Comparison of ENCODE assay signal across 14 cellular contexts in genomic region chr5:109805472-109805871, GRCh38.
DNase-seq lines count a peak whose midpoint lies in the region; ATAC-seq, FAIRE-seq and TF ChIP-seq lines count a peak whose summit lies in the region.
"Had no signal": no experiment of that assay in that cellular context is flagged by ENCODE, and none has a peak within 500 bp of the region (broad histone marks: within the 10 kb centered on the region; RNA-seq: fewer than 3 reads in every experiment).

No MANE protein-coding gene starts in this region.

- H3K27ac ChIP-seq in brain microvascular endothelial cell = peak overlapping the region; percentile 42
- H3K27ac ChIP-seq in mesenchymal stem cell (ENCODE audit: low read length, poor library complexity, severe bottlenecking) = peak overlapping the region; percentile 95
- H3K27ac ChIP-seq in smooth muscle cell (ENCODE audit: low read depth) = no peak overlapping the region
- H3K27ac ChIP-seq in GM23248 = no peak overlapping the region
- H3K27ac ChIP-seq: skin epidermis had no signal

- H3K79me2 ChIP-seq in smooth muscle cell (ENCODE audit: low read depth) = no peaks in the 10 kb centered on the region
- H3K79me2 ChIP-seq in GM23248 (ENCODE audit: insufficient read depth) = no peaks in the 10 kb centered on the region

- peak; percentile 42 for FAIRE-seq in GM19239 (lab: Jason Lieb, UNC)

- no peak overlapping the region for H3K18ac ChIP-seq in mesenchymal stem cell (ENCODE audit: low read depth in 1 of 2, low read length in 2 of 2)

- H2BK120ac ChIP-seq in mesenchymal stem cell (ENCODE audit: low read depth, low read length) = no peak overlapping the region

- H4K8ac ChIP-seq in mesenchymal stem cell (ENCODE audit: low read length) = no peak overlapping the region

- H3K4ac ChIP-seq in mesenchymal stem cell (ENCODE audit: low read depth in 1 of 2, low read length in 2 of 2) = no peak overlapping the region

- H3K79me1 ChIP-seq in mesenchymal stem cell (replicated peaks; ENCODE audit: low read length, poor library complexity, severe bottlenecking) = peaks cover 8% of the 10 kb centered on the region

- H4K20me1 ChIP-seq in smooth muscle cell (ENCODE audit: low read depth) (no peaks in the 10 kb centered on the region), GM23248 (ENCODE audit: insufficient read depth) (no peaks in the 10 kb centered on the region)

- no peaks in the 10 kb centered on the region for H3K9me3 ChIP-seq in mesenchymal stem cell (ENCODE audit: control insufficient read depth, low read length)
- H3K9me3 ChIP-seq in smooth muscle cell (replicated peaks; ENCODE audit: low read depth) = no peaks in the 10 kb centered on the region
- no peaks in the 10 kb centered on the region for H3K9me3 ChIP-seq in GM23248 (ENCODE audit: low read depth)

- DNase-seq in GM19239 (ENCODE audit: insufficient read length, low spot score) = no peak
- peak; percentile 49 for DNase-seq in brain microvascular endothelial cell
- peak; percentile 10 for DNase-seq in mesenchymal stem cell
- DNase-seq in smooth muscle cell (lab: John Stamatoyannopoulos, UW; ENCODE audit: unreplicated experiment) = no peak
- DNase-seq in GM23248 = no peak
- no peak for DNase-seq in GM13977 (ENCODE audit: low spot score)
- no peak for DNase-seq in activated CD4-positive, alpha-beta T cell treated with anti-CD3 and anti-CD28 coated beads, Interleukin-2, amount 50 U/mL, for 1 hour
- DNase-seq: DMS79 treated with DMSO at 0.1 percent for 48 hours, left ventricle myocardium superior, NCI-H1105, NCI-H446, T-helper 2 cell had no signal

- no peaks in the 10 kb centered on the region for H3K4me1 ChIP-seq in mesenchymal stem cell (ENCODE audit: control insufficient read depth, insufficient read depth, low read depth, low read length)
- peaks cover 11% of the 10 kb centered on the region for H3K4me1 ChIP-seq in smooth muscle cell (ENCODE audit: low read depth)
- H3K4me1 ChIP-seq in GM23248 (ENCODE audit: insufficient read depth) = no peaks in the 10 kb centered on the region

- in situ Hi-C loops in brain microvascular endothelial cell (cut with HindIII; ENCODE audit: low pct_ligation_motif_present, low sequenced_read_pairs) (no loop called here), GM23248 (cut with MboI) (no loop called here), GM13977 (cut with MboI; ENCODE audit: low pct_unique_long_range_greater_than_20kb, low sequenced_read_pairs, unreplicated experiment) (no loop called here)

- H2BK5ac ChIP-seq in mesenchymal stem cell (ENCODE audit: low read depth, low read length, poor library complexity, severe bottlenecking) = no peak overlapping the region

- H3K9me2 ChIP-seq in GM23248 (ENCODE audit: insufficient read depth) = no peaks in the 10 kb centered on the region

- H3K27me3 ChIP-seq in brain microvascular endothelial cell (replicated peaks) (no peaks in the 10 kb centered on the region), mesenchymal stem cell (ENCODE audit: control insufficient read depth in 1 of 2, insufficient read depth in 1 of 2, low read length in 2 of 2) (no peaks in the 10 kb centered on the region), smooth muscle cell (ENCODE audit: low read depth) (no peaks in the 10 kb centered on the region), GM23248 (replicated peaks; ENCODE audit: insufficient read depth) (no peaks in the 10 kb centered on the region)

- H3K14ac ChIP-seq in mesenchymal stem cell (ENCODE audit: low read length in 2 of 2) = no peak overlapping the region

- no peak overlapping the region for H2BK12ac ChIP-seq in mesenchymal stem cell (ENCODE audit: low read length in 2 of 2)

- H3K4me3 ChIP-seq in brain microvascular endothelial cell (ENCODE audit: low read depth, low read length) = no peak overlapping the region
- H3K4me3 ChIP-seq in mesenchymal stem cell (ENCODE audit: insufficient read depth in 1 of 2, low read depth in 1 of 2, low read length in 2 of 2) = no peak overlapping the region
- H3K4me3 ChIP-seq in smooth muscle cell = no peak overlapping the region
- no peak overlapping the region for H3K4me3 ChIP-seq in GM23248
- H3K4me3 ChIP-seq: skin epidermis had no signal

- no peak overlapping the region for H2AFZ ChIP-seq in mesenchymal stem cell (ENCODE audit: low read depth, low read length)
- H2AFZ ChIP-seq in smooth muscle cell (ENCODE audit: low read depth) = no peak overlapping the region
- no peak overlapping the region for H2AFZ ChIP-seq in GM23248

- H4K91ac ChIP-seq in mesenchymal stem cell (ENCODE audit: low read length) = no peak overlapping the region

- peak; percentile 50 for ATAC-seq in HG02943 (IDR thresholded peaks at IDR 0.05; ENCODE audit: low read depth, unreplicated experiment)
- ATAC-seq: left ventricle myocardium superior had no signal

- 94% methylated on average over 1 of the region's 3 CpGs for WGBS in mesenchymal stem cell
- 90% methylated on average over 3 of the region's 3 CpGs for WGBS in smooth muscle cell (ENCODE audit: low lambda C conversion rate)
- WGBS in GM23248 (ENCODE audit: low coverage in 1 of 2, low lambda C conversion rate in 2 of 2, missing lambda C conversion rate in 2 of 2), 2 experiments = 66 to 67% methylated on average over 3 of the region's 3 CpGs

- H3K36me3 ChIP-seq in brain microvascular endothelial cell (replicated peaks) = no peaks in the 10 kb centered on the region
- H3K36me3 ChIP-seq in mesenchymal stem cell (ENCODE audit: control insufficient read depth in 1 of 2, insufficient read depth in 2 of 2, low read depth in 1 of 2, low read length in 2 of 2) = peaks cover 3 to 24% of the 10 kb centered on the region in 2 experiments
- no peaks in the 10 kb centered on the region for H3K36me3 ChIP-seq in smooth muscle cell (ENCODE audit: low read depth)
- 0 out of 2 replicates have a peak, but pooled peaks cover 4% of the 10 kb centered on the region for H3K36me3 ChIP-seq in GM23248 (ENCODE audit: low read depth)

- H3K23ac ChIP-seq in mesenchymal stem cell (ENCODE audit: low read length in 2 of 2) = no peak overlapping the region

- H2BK15ac ChIP-seq in mesenchymal stem cell (ENCODE audit: low read depth, poor library complexity, severe bottlenecking) = no peak overlapping the region

- no peak overlapping the region for H2AK5ac ChIP-seq in mesenchymal stem cell (ENCODE audit: low read length, severe bottlenecking)

- H3K9ac ChIP-seq in mesenchymal stem cell (ENCODE audit: low read length) = no peak overlapping the region
- H3K9ac ChIP-seq in smooth muscle cell (ENCODE audit: low read depth) = no peak overlapping the region
- H3K9ac ChIP-seq in GM23248 = no peak overlapping the region

- H3K4me2 ChIP-seq in mesenchymal stem cell (ENCODE audit: low read length, poor library complexity, severe bottlenecking) = peak overlapping the region; percentile 31
- H3K4me2 ChIP-seq in smooth muscle cell = no peak overlapping the region
- H3K4me2 ChIP-seq in GM23248 (ENCODE audit: unreplicated experiment) = no peak overlapping the region

- TF ChIP-seq CTCF in brain microvascular endothelial cell (IDR thresholded peaks at IDR 0.05; ENCODE audit: low read depth, low read length, missing control alignments) (no peak), smooth muscle cell (IDR thresholded peaks at IDR 0.05; ENCODE audit: borderline replicate concordance, insufficient read depth, poor library complexity, severe bottlenecking) (no peak), GM13977 (IDR thresholded peaks at IDR 0.05; ENCODE audit: extremely low read depth, insufficient read depth, missing control alignments) (no peak)

- H3F3A ChIP-seq in smooth muscle cell (ENCODE audit: low read depth) (no peaks in the 10 kb centered on the region), GM23248 (ENCODE audit: insufficient read depth) (no peaks in the 10 kb centered on the region)

Comparison
In these comparisons a context has a peak if more than half of its experiments do, and no peak if none do; other contexts are left out.
1. DNase-seq: peak in brain microvascular endothelial cell (single experiment) and mesenchymal stem cell (single experiment); none in GM19239 (single experiment), smooth muscle cell (single experiment), GM23248 (single experiment), GM13977 (single experiment) and activated CD4-positive, alpha-beta T cell treated with anti-CD3 and anti-CD28 coated beads, Interleukin-2, amount 50 U/mL, for 1 hour (single experiment).
2. H3K27ac ChIP-seq: peak in brain microvascular endothelial cell (single experiment) and mesenchymal stem cell (single experiment); none in smooth muscle cell (single experiment) and GM23248 (single experiment).